Comparison of ENCODE assay signal across 1 cellular context in genomic region chr3:27719306-27720003, GRCh38.
TF ChIP-seq lines count a peak whose summit lies in the region.

No MANE protein-coding gene starts in this region.

TF ChIP-seq in GM23338, 12 proteins besides CTCF, POLR2A, EP300 and RAD21 (continued from another document):
- TF ChIP-seq ETS1 (IDR thresholded peaks at IDR 0.05), result no peak
- no peak for TF ChIP-seq JUNB (IDR thresholded peaks at IDR 0.05; ENCODE audit: unreplicated experiment)
- TF ChIP-seq REST (IDR thresholded peaks at IDR 0.05; ENCODE audit: unreplicated experiment), result no peak
- TF ChIP-seq EZH2 (IDR thresholded peaks at IDR 0.05; ENCODE audit: low read depth, unreplicated experiment), result no peak
- no peak for TF ChIP-seq STAT1 (IDR thresholded peaks at IDR 0.05; ENCODE audit: unreplicated experiment)
- TF ChIP-seq NANOG (IDR thresholded peaks at IDR 0.05; ENCODE audit: borderline replicate concordance), result no peak
- no peak for TF ChIP-seq ZNF114 (CRISPR knock-in tag; IDR thresholded peaks at IDR 0.05)
- no peak for TF ChIP-seq ZNF462 (CRISPR knock-in tag; IDR thresholded peaks at IDR 0.05)
